8 cellular contexts compared by ENCODE assay signal in the genomic region with DNA sequence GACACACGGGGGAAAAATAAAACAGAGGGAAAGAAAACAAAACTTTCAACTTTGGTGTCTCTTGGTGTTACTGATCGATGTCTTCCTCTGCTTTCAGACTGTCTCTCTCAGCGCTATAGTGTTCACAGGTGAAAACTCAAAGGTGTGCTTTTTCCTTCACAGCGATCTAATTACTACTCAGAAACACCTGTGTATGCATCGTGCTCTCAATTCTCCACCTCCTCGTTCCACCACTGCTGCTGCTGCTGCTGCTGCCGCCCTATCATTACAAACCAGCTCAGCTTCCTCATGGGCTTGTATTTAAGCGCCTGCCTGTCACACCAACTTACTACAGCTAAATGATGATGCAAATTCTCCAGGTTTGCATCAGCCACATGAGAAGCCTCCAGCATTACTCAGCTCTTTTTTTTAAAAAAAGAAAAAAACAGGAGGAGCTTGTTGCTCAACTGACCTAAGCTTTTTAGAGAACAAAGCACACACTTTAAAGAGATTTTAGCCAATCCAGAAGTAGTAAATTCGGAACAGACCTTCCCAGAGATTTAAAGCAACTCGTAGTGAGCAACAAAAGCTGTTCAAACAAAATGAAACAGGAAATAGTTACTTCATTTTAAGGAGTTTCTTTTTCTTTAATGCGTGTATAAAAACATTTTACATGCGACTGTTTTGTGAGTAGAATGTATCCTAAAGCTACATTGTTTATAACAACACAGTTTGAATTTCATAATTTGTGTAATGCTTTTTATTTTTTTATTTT. TPM values are rescaled to one million over a fixed set of nuclear protein-coding genes. Genes with fewer than 3 reads are reported as not detected.
DNase-seq lines count a peak whose midpoint lies in the region; ATAC-seq and TF ChIP-seq lines count a peak whose summit lies in the region.

Gene SLC7A11 (minus strand): TSS at position 274 of the 754 bp plus-strand sequence. CDS start 280 bp downstream, outside the sequence.

- 17% methylated on average over 12 of the region's 12 CpGs for WGBS in SK-N-SH (ENCODE audit: low lambda C conversion rate)

- H3K9me3 ChIP-seq in SK-N-SH = no peaks in the 10 kb centered on the region
- no peaks in the 10 kb centered on the region for H3K9me3 ChIP-seq in breast epithelium
- no peaks in the 10 kb centered on the region for H3K9me3 ChIP-seq in iPS-20b (ENCODE audit: insufficient read depth, low read depth, low read length)

- H3K36me3 ChIP-seq in SK-N-SH (replicated peaks in 1 of 2; ENCODE audit: control insufficient read depth in 1 of 2, insufficient read depth in 2 of 2, low read length in 1 of 2) = no peaks in the 10 kb centered on the region
- no peaks in the 10 kb centered on the region for H3K36me3 ChIP-seq in breast epithelium
- H3K36me3 ChIP-seq in iPS-20b (ENCODE audit: insufficient read depth, low read depth, low read length) = no peaks in the 10 kb centered on the region

- no peaks in the 10 kb centered on the region for H3K9me2 ChIP-seq in SK-N-SH

- POLR2A ChIA-PET in SK-N-SH (lab: Yijun Ruan, JAX) = no interaction called here

- H3K27ac ChIP-seq in SK-N-SH (ENCODE audit: low read depth in 2 of 2, low read length in 1 of 2) (peak within 1 kb of the TSS; percentile 86 to 98), breast epithelium (peak within 1 kb of the TSS; percentile 20 to 63), iPS-20b (ENCODE audit: low read length) (peak within 1 kb of the TSS; percentile 95)

- H3K79me2 ChIP-seq in SK-N-SH (ENCODE audit: insufficient read depth) = peaks cover 37% of the 10 kb centered on the region

- H3K9ac ChIP-seq in SK-N-SH (peak within 1 kb of the TSS; percentile 81), iPS-20b (ENCODE audit: low read depth, low read length) (peak within 1 kb of the TSS; percentile 98)

- H3K4me1 ChIP-seq in SK-N-SH (ENCODE audit: control insufficient read depth in 1 of 2, insufficient read depth in 2 of 2, low read depth in 1 of 2, low read length in 1 of 2) (peaks cover 3 to 12% of the 10 kb centered on the region in 2 experiments; a peak in 3 of 4 replicates), breast epithelium (no peaks in the 10 kb centered on the region), iPS-20b (ENCODE audit: insufficient read depth, low read length) (peaks cover 12% of the 10 kb centered on the region)

- no peaks in the 10 kb centered on the region for H4K20me1 ChIP-seq in SK-N-SH (ENCODE audit: insufficient read depth)

- DNase-seq in activated naive CD4-positive, alpha-beta T cell treated with Interleukin-2 at 50 U/mL for 16 hours = peak; percentile 30
- no peak for DNase-seq in activated naive CD4-positive, alpha-beta T cell (lab: John Stamatoyannopoulos, UW)
- DNase-seq in NCI-H1048 (lab: John Stamatoyannopoulos, UW) (peak; percentile 94), SK-N-SH (peak; percentile 27), breast epithelium (ENCODE audit: low spot score in 2 of 2) (peak in 1 of 2 donors; percentile 57), smooth muscle cell of the brain vasculature (ENCODE audit: low read depth, low spot score) (peak; percentile 78)

- ATAC-seq in HG02678 (IDR thresholded peaks at IDR 0.05; ENCODE audit: unreplicated experiment) = peak; percentile 98

- H3K4me3 ChIP-seq in SK-N-SH (ENCODE audit: low read depth in 2 of 2, low read length in 1 of 2) (peak within 1 kb of the TSS; percentile 49 to 65; a peak in 3 of 4 replicates), breast epithelium (peak within 1 kb of the TSS; percentile 19 to 48 (median 40)), iPS-20b (ENCODE audit: low read length) (peak within 1 kb of the TSS; percentile 90)

- H3K27me3 ChIP-seq in SK-N-SH (ENCODE audit: insufficient read depth) (no peaks in the 10 kb centered on the region), breast epithelium (no peaks in the 10 kb centered on the region), iPS-20b (ENCODE audit: insufficient read depth, low read length) (no peaks in the 10 kb centered on the region)

- H2AFZ ChIP-seq in SK-N-SH (ENCODE audit: low read depth) = peak within 1 kb of the TSS; percentile 78

- H3K4me2 ChIP-seq in SK-N-SH = peak within 1 kb of the TSS; percentile 73

- no peak for TF ChIP-seq POLR2A in breast epithelium (IDR thresholded peaks at IDR 0.05)

- H3F3A ChIP-seq in SK-N-SH (replicated peaks; ENCODE audit: insufficient read depth) = peaks cover 11% of the 10 kb centered on the region

- TF ChIP-seq CTCF in SK-N-SH (IDR thresholded peaks at IDR 0.05) (no peak), breast epithelium (IDR thresholded peaks at IDR 0.05) (peak in 1 of 3 donors; percentile 20)

- CTCF ChIA-PET in SK-N-SH (lab: Yijun Ruan, JAX) = interaction anchor here (0.9 to 1.7 kb wide), 3 partner anchors 59 to 629 kb away, joined by 3 read pairs; no protein-coding TSS in a partner anchor

- peak; percentile 31 to 79; a peak in 1 of 4 replicates for TF ChIP-seq EP300 in SK-N-SH (IDR thresholded peaks at IDR 0.05; ENCODE audit: borderline replicate concordance in 1 of 2, low read depth in 1 of 2, low read length in 1 of 2)

- TF ChIP-seq RAD21 in SK-N-SH (IDR thresholded peaks at IDR 0.05; ENCODE audit: low read length) = no peak

- intact Hi-C loops in breast epithelium (cut with DNase I; ENCODE audit: low total_unique reads) = no loop called here

TF ChIP-seq in SK-N-SH, 30 proteins besides CTCF, POLR2A, EP300 and RAD21 (continues in another document):
- TF ChIP-seq RXRA (IDR thresholded peaks at IDR 0.05; ENCODE audit: borderline replicate concordance, low read depth) = no peak
- TF ChIP-seq, protein P1, sequence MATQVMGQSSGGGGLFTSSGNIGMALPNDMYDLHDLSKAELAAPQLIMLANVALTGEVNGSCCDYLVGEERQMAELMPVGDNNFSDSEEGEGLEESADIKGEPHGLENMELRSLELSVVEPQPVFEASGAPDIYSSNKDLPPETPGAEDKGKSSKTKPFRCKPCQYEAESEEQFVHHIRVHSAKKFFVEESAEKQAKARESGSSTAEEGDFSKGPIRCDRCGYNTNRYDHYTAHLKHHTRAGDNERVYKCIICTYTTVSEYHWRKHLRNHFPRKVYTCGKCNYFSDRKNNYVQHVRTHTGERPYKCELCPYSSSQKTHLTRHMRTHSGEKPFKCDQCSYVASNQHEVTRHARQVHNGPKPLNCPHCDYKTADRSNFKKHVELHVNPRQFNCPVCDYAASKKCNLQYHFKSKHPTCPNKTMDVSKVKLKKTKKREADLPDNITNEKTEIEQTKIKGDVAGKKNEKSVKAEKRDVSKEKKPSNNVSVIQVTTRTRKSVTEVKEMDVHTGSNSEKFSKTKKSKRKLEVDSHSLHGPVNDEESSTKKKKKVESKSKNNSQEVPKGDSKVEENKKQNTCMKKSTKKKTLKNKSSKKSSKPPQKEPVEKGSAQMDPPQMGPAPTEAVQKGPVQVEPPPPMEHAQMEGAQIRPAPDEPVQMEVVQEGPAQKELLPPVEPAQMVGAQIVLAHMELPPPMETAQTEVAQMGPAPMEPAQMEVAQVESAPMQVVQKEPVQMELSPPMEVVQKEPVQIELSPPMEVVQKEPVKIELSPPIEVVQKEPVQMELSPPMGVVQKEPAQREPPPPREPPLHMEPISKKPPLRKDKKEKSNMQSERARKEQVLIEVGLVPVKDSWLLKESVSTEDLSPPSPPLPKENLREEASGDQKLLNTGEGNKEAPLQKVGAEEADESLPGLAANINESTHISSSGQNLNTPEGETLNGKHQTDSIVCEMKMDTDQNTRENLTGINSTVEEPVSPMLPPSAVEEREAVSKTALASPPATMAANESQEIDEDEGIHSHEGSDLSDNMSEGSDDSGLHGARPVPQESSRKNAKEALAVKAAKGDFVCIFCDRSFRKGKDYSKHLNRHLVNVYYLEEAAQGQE (IDR thresholded peaks at IDR 0.05; ENCODE audit: low read depth, low read length) = no peak
- TF ChIP-seq RCOR1 (IDR thresholded peaks at IDR 0.05; ENCODE audit: low read length) = no peak
- peak; percentile 59; the same call in 1 of the 2 replicates for TF ChIP-seq MEF2A (IDR thresholded peaks at IDR 0.05; ENCODE audit: borderline replicate concordance, low read depth)
- TF ChIP-seq, protein P2, sequence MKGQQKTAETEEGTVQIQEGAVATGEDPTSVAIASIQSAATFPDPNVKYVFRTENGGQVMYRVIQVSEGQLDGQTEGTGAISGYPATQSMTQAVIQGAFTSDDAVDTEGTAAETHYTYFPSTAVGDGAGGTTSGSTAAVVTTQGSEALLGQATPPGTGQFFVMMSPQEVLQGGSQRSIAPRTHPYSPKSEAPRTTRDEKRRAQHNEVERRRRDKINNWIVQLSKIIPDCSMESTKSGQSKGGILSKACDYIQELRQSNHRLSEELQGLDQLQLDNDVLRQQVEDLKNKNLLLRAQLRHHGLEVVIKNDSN (IDR thresholded peaks at IDR 0.05; ENCODE audit: borderline replicate concordance, low read depth) = no peak
- TF ChIP-seq, protein P3, sequence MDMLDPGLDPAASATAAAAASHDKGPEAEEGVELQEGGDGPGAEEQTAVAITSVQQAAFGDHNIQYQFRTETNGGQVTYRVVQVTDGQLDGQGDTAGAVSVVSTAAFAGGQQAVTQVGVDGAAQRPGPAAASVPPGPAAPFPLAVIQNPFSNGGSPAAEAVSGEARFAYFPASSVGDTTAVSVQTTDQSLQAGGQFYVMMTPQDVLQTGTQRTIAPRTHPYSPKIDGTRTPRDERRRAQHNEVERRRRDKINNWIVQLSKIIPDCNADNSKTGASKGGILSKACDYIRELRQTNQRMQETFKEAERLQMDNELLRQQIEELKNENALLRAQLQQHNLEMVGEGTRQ (IDR thresholded peaks at IDR 0.05; ENCODE audit: borderline replicate concordance, low read depth, low read length) = no peak
- TF ChIP-seq SMC3 (IDR thresholded peaks at IDR 0.05; ENCODE audit: low read depth, low read length) = no peak
- TF ChIP-seq RFX5 (IDR thresholded peaks at IDR 0.05; ENCODE audit: low read length) = no peak
- peak; percentile 51; the same call in 1 of the 2 replicates for TF ChIP-seq TAF1 (IDR thresholded peaks at IDR 0.05; ENCODE audit: borderline replicate concordance, low read depth, low read length)
- TF ChIP-seq MXI1 (IDR thresholded peaks at IDR 0.05; ENCODE audit: low read depth, low read length) = 0 out of 2 replicates have a peak, but pooled peaks have one; percentile 17
- TF ChIP-seq POLR2AphosphoS5 (IDR thresholded peaks at IDR 0.05; ENCODE audit: low read depth, low read length) = peak; percentile 80; the same call in 1 of the 2 replicates
- no peak for TF ChIP-seq GATA2 (CRISPR knock-in tag; IDR thresholded peaks at IDR 0.05)

RNA-seq across cellular contexts. Expression of gene SLC7A11, which starts in this region (rescaled TPM):
- 3.1 and 4.4 TPM in 2 replicates for polyA plus RNA-seq in SK-N-SH (2012; rRNA removed)
- polyA plus RNA-seq in SK-N-SH (2012; cell fraction: cytosol; rRNA removed) = 4.3 and 5.1 TPM in 2 replicates
- polyA plus RNA-seq in SK-N-SH (2012; cell fraction: nucleus; rRNA removed) = 2.7 and 6.2 TPM in 2 replicates
- 1 to 10 TPM in 2 of 3 donors, under 1 TPM in 1; 0.16 to 1.9 (median 1.3) TPM for total RNA-seq in breast epithelium

Comparison
In these comparisons a context has a peak if more than half of its experiments do, and no peak if none do; other contexts are left out.
1. DNase-seq: peak in activated naive CD4-positive, alpha-beta T cell treated with Interleukin-2 at 50 U/mL for 16 hours (single experiment), NCI-H1048 (single experiment), SK-N-SH (single experiment) and smooth muscle cell of the brain vasculature (single experiment); none in activated naive CD4-positive, alpha-beta T cell (0 of 4).
2. H3K27ac ChIP-seq: peak in every context shown above with its lines; median percentile 95 in iPS-20b; 92 in SK-N-SH; 42 in breast epithelium.
3. H3K4me3 ChIP-seq: peak in every context shown above with its lines; median percentile 90 in iPS-20b; 57 in SK-N-SH; 40 in breast epithelium.